12 cellular contexts compared by ENCODE assay signal in genomic region chr11:9092846-9093778, GRCh38. TPM values are rescaled to one million over a fixed set of nuclear protein-coding genes. Genes with fewer than 3 reads are reported as not detected.
DNase-seq lines count a peak whose midpoint lies in the region; ATAC-seq, FAIRE-seq and TF ChIP-seq lines count a peak whose summit lies in the region.
"Had no signal": no experiment of that assay in that cellular context is flagged by ENCODE, and none has a peak within 500 bp of the region (broad histone marks: within the 10 kb centered on the region; RNA-seq: fewer than 3 reads in every experiment).

No MANE protein-coding gene starts in this region.

- H3K27ac ChIP-seq in RWPE2 (ENCODE audit: poor library complexity, severe bottlenecking) (no peak overlapping the region), keratinocyte (ENCODE audit: control insufficient read depth, insufficient read depth, low read length) (no peak overlapping the region)
- H3K27ac ChIP-seq: gastroesophageal sphincter, thyroid gland had no signal

- H3K9me1 ChIP-seq in keratinocyte (ENCODE audit: control insufficient read depth, extremely low read depth, insufficient read depth, low read length): no peaks in the 10 kb centered on the region

- TF ChIP-seq CTCF in CD14-positive monocyte (IDR thresholded peaks at IDR 0.05) (peak; percentile 4), GM13976 (IDR thresholded peaks at IDR 0.05; ENCODE audit: borderline replicate concordance, control extremely low read depth, extremely low read depth, insufficient read depth, missing control alignments) (no peak), RWPE2 (IDR thresholded peaks at IDR 0.05; ENCODE audit: poor library complexity, severe bottlenecking) (peak; percentile 45), keratinocyte (optimal IDR thresholded peaks at IDR 0.05 in 1 of 3, IDR thresholded peaks at IDR 0.05 in 1 of 3, conservative IDR thresholded peaks at IDR 0.05 in 1 of 3; ENCODE audit: extremely low read depth in 1 of 3, insufficient read depth in 2 of 3, low read length in 3 of 3) (peak; percentile 15 to 45 (median 26))

- no peak overlapping the region for H3K27ac Mint-ChIP-seq in CD14-positive monocyte
- H3K27ac Mint-ChIP-seq: activated CD8-positive, alpha-beta T cell treated with anti-CD3 and anti-CD28 coated beads, Interleukin-2, amount 10 ng/mL, durations not matched to agents 7 days and 5 days had no signal

- peak overlapping the region in 1 of 2 donors; percentile 74 for H3K4me3 Mint-ChIP-seq in CD14-positive monocyte
- H3K4me3 Mint-ChIP-seq: activated CD8-positive, alpha-beta T cell treated with anti-CD3 and anti-CD28 coated beads, Interleukin-2, amount 10 ng/mL, durations not matched to agents 7 days and 5 days had no signal

- peak; percentile 34 for FAIRE-seq in keratinocyte (lab: Jason Lieb, UNC)

- no peak overlapping the region for H2AFZ ChIP-seq in keratinocyte (ENCODE audit: control insufficient read depth, low read length)

- H3K9ac ChIP-seq in keratinocyte (ENCODE audit: control insufficient read depth, extremely low read depth, insufficient read depth, low read length): no peak overlapping the region

- dilution Hi-C loops in keratinocyte (cut with MboI; ENCODE audit: extremely low pct_ligation_motif_present, low sequenced_read_pairs): no loop called here

- H3K9me3 ChIP-seq in RWPE2 (ENCODE audit: severe bottlenecking): no peaks in the 10 kb centered on the region
- no peaks in the 10 kb centered on the region for H3K9me3 ChIP-seq in keratinocyte (ENCODE audit: control insufficient read depth, low read depth, low read length)
- H3K9me3 ChIP-seq: gastroesophageal sphincter, thyroid gland had no signal

- peaks cover 0 to 14% (median 5%) of the 10 kb centered on the region in 7 donors for H3K9me3 Mint-ChIP-seq in CD14-positive monocyte

- no peaks in the 10 kb centered on the region for H3K79me2 ChIP-seq in keratinocyte (ENCODE audit: control insufficient read depth, insufficient read depth, low read length)

- H4K20me1 ChIP-seq in keratinocyte (ENCODE audit: control insufficient read depth, extremely low read depth, insufficient read depth, low read length): no peaks in the 10 kb centered on the region

- peaks cover 8% of the 10 kb centered on the region for H3K4me1 Mint-ChIP-seq in CD14-positive monocyte

- H3K36me3 ChIP-seq in RWPE2 (ENCODE audit: low read depth): no peaks in the 10 kb centered on the region
- H3K36me3 ChIP-seq in keratinocyte (ENCODE audit: control insufficient read depth in 2 of 2, extremely low read depth in 1 of 2, insufficient read depth in 2 of 2, low read length in 2 of 2): no peaks in the 10 kb centered on the region
- H3K36me3 ChIP-seq: gastroesophageal sphincter, thyroid gland had no signal

- H3K27me3 ChIP-seq in RWPE2 (ENCODE audit: insufficient read depth, poor library complexity, severe bottlenecking): peaks cover 22% of the 10 kb centered on the region
- peaks cover 16% of the 10 kb centered on the region for H3K27me3 ChIP-seq in keratinocyte (ENCODE audit: control insufficient read depth, extremely low read depth, insufficient read depth, low read length)
- H3K27me3 ChIP-seq: thyroid gland had no signal

- H3K4me2 ChIP-seq in keratinocyte (ENCODE audit: control insufficient read depth, extremely low read depth, insufficient read depth, low read depth, low read length): no peak overlapping the region

- H3K36me3 Mint-ChIP-seq in CD14-positive monocyte: peaks cover 0 to 13% of the 10 kb centered on the region in 2 donors

- ATAC-seq in RWPE2 (ENCODE audit: low read depth): peak; percentile 20; the same call in 1 of the 3 replicates
- ATAC-seq in HG02852 (IDR thresholded peaks at IDR 0.05; ENCODE audit: unreplicated experiment): no peak
- no peak for ATAC-seq in HG03520 (IDR thresholded peaks at IDR 0.05; ENCODE audit: unreplicated experiment)
- ATAC-seq: activated CD8-positive, alpha-beta T cell treated with anti-CD3 and anti-CD28 coated beads, Interleukin-2, amount 10 ng/mL, durations not matched to agents 7 days and 5 days; gastroesophageal sphincter; right cardiac atrium had no signal

- H3K27me3 Mint-ChIP-seq in CD14-positive monocyte (ENCODE audit: low read depth in 3 of 3): peaks cover 46 to 53% (median 53%) of the 10 kb centered on the region in 3 donors

- intact Hi-C loops in CD14-positive monocyte (cut with micrococcal nuclease): no loop called here

- H3K4me1 ChIP-seq in RWPE2 (ENCODE audit: insufficient read depth, poor library complexity, severe bottlenecking) (no peaks in the 10 kb centered on the region), keratinocyte (ENCODE audit: control insufficient read depth, extremely low read depth, insufficient read depth, low read length) (peaks cover 8% of the 10 kb centered on the region)

- in situ Hi-C loops in GM13976 (cut with MboI; ENCODE audit: low sequenced_read_pairs, unreplicated experiment): no loop called here

- DNase-seq in CD14-positive monocyte (ENCODE audit: low spot score): no peak
- DNase-seq in GM13976 (ENCODE audit: low spot score): peak; percentile 40
- DNase-seq in RWPE2 (ENCODE audit: low spot score): no peak
- no peak for DNase-seq in keratinocyte (ENCODE audit: low read depth, low spot score)
- no peak for DNase-seq in NCI-H146 (lab: John Stamatoyannopoulos, UW)
- no peak for DNase-seq in COLO668 (lab: John Stamatoyannopoulos, UW; ENCODE audit: unreplicated experiment)
- DNase-seq: activated CD8-positive, alpha-beta T cell treated with anti-CD3 and anti-CD28 coated beads, Interleukin-2, amount 10 ng/mL, durations not matched to agents 7 days and 5 days; right cardiac atrium; thyroid gland had no signal

- H3K4me3 ChIP-seq in RWPE2 (ENCODE audit: severe bottlenecking) (no peak overlapping the region), keratinocyte (ENCODE audit: control insufficient read depth in 2 of 3, extremely low read depth in 1 of 3, insufficient read depth in 2 of 3, low read depth in 1 of 3, low read length in 3 of 3) (no peak overlapping the region)
- H3K4me3 ChIP-seq: gastroesophageal sphincter, thyroid gland had no signal

RNA-seq across cellular contexts. Expression of gene SCUBE2, which starts 1.7 kb away (rescaled TPM):
- polyA plus RNA-seq in CD14-positive monocyte: under 1 TPM in 1 of 2 donors, not detected in 1; 0.21 TPM
- 0.70 to 2.3 TPM (median 1.5 TPM) in 3 replicates for polyA plus RNA-seq in keratinocyte
- 0.50 TPM for polyA plus RNA-seq in keratinocyte (2011; ENCODE audit: low read depth)
- polyA plus RNA-seq in keratinocyte (2011; cell fraction: cytosol; rRNA removed): 1.3 and 2.2 TPM in 2 replicates
- 2.4 and 2.5 TPM in 2 replicates for polyA plus RNA-seq in keratinocyte (2011; cell fraction: nucleus; rRNA removed)
- polyA plus RNA-seq in keratinocyte (2012; ENCODE audit: low replicate concordance): 1.5 and 2.1 TPM in 2 replicates
- polyA minus RNA-seq in keratinocyte: 0.75 to 2.1 TPM (median 1.1 TPM) in 3 replicates
- polyA minus RNA-seq in keratinocyte (2011; cell fraction: cytosol; rRNA and poly(A)+ RNA removed): not detected
- polyA minus RNA-seq in keratinocyte (2011; cell fraction: nucleus; rRNA and poly(A)+ RNA removed): 2.3 and 2.8 TPM in 2 replicates
